In genomic region chr1:43590389-43590788, GRCh38 we compare ENCODE assay signal across 19 cellular contexts. TPM values are rescaled to one million over a fixed set of nuclear protein-coding genes. Genes with fewer than 3 reads are reported as not detected.
DNase-seq lines count a peak whose midpoint lies in the region; ATAC-seq, FAIRE-seq and TF ChIP-seq lines count a peak whose summit lies in the region.
"Had no signal": no experiment of that assay in that cellular context is flagged by ENCODE, and none has a peak within 500 bp of the region (broad histone marks: within the 10 kb centered on the region; RNA-seq: fewer than 3 reads in every experiment).

No MANE protein-coding gene starts in this region.

- H4K20me1 ChIP-seq in K562 (replicated peaks; ENCODE audit: control insufficient read depth, insufficient read depth, low read length): peaks cover 18% of the 10 kb centered on the region

- peak; percentile 13 for TF ChIP-seq CTCF in GM13977 (IDR thresholded peaks at IDR 0.05; ENCODE audit: extremely low read depth, insufficient read depth, missing control alignments)
- peak; percentile 36 to 40 (median 39); a peak in 4 of 6 replicates for TF ChIP-seq CTCF in K562 (IDR thresholded peaks at IDR 0.05 in 2 of 3, conservative IDR thresholded peaks at IDR 0.05 in 1 of 3; ENCODE audit: insufficient read depth in 2 of 3, low read depth in 1 of 3, low read length in 3 of 3)
- TF ChIP-seq CTCF in kidney epithelial cell (IDR thresholded peaks at IDR 0.05; ENCODE audit: insufficient read depth, low read length, poor library complexity, severe bottlenecking): peak; percentile 37

- no peak for FAIRE-seq in K562 (lab: Jason Lieb, UNC)
- FAIRE-seq: endometrium had no signal

- H3K36me3 Mint-ChIP-seq in activated CD4-positive, alpha-beta T cell treated with anti-CD3 and anti-CD28 coated beads, Interleukin-2, amount 10 ng/mL, durations not matched to agents 7 days and 5 days (ENCODE audit: low read depth): no peaks in the 10 kb centered on the region
- H3K36me3 Mint-ChIP-seq: activated naive CD8-positive, alpha-beta T cell; stimulated activated memory B cell treated with anti-CD40 and anti-IgM and Interleukin-4, amounts not matched to agents 10 μg/mL and 1 μg/mL and 100 μg/mL, for 72 hours had no signal

- no TSS peak for BruUV-seq in K562 (replicated peaks; lab: Mats Ljungman, UMichigan)

- H3K4me1 ChIP-seq in K562 (replicated peaks in 1 of 2; ENCODE audit: control insufficient read depth in 2 of 2, insufficient read depth in 2 of 2, low read length in 2 of 2): peaks cover 0 to 12% of the 10 kb centered on the region in 2 experiments; a peak in 1 of 5 replicates
- H3K4me1 ChIP-seq: left ventricle myocardium inferior had no signal

- H3K9me1 ChIP-seq in K562 (ENCODE audit: control insufficient read depth, insufficient read depth, low read length): no peaks in the 10 kb centered on the region

- intact Hi-C loops in K562 (cut with micrococcal nuclease): no loop called here

- H3K4me1 Mint-ChIP-seq in activated CD4-positive, alpha-beta T cell treated with anti-CD3 and anti-CD28 coated beads, Interleukin-2, amount 10 ng/mL, durations not matched to agents 7 days and 5 days: no peaks in the 10 kb centered on the region
- H3K4me1 Mint-ChIP-seq: central memory CD8-positive, alpha-beta T cell; stimulated activated memory B cell treated with anti-CD40 and anti-IgM and Interleukin-4, amounts not matched to agents 10 μg/mL and 1 μg/mL and 100 μg/mL, for 72 hours had no signal

- TF ChIP-seq EP300 in Ishikawa (IDR thresholded peaks at IDR 0.05; ENCODE audit: borderline replicate concordance) (no peak), K562 (IDR thresholded peaks at IDR 0.05; ENCODE audit: low read length) (no peak)

- no peak overlapping the region for H3K4me3 Mint-ChIP-seq in activated CD4-positive, alpha-beta T cell treated with anti-CD3 and anti-CD28 coated beads, Interleukin-2, amount 10 ng/mL, durations not matched to agents 7 days and 5 days
- H3K4me3 Mint-ChIP-seq: activated naive CD8-positive, alpha-beta T cell; central memory CD8-positive, alpha-beta T cell; stimulated activated memory B cell treated with anti-CD40 and anti-IgM and Interleukin-4, amounts not matched to agents 10 μg/mL and 1 μg/mL and 100 μg/mL, for 72 hours had no signal

- POLR2A ChIA-PET in K562 (lab: Yijun Ruan, JAX): no interaction called here
- POLR2A ChIA-PET in activated CD4-positive, alpha-beta T cell treated with anti-CD3 and anti-CD28 coated beads, Interleukin-2, amount 10 ng/mL, durations not matched to agents 7 days and 5 days (lab: Charles Lee): interaction anchor here (0.6 kb wide), 1 partner anchor 766 kb away, joined by 3 read pairs; no protein-coding TSS in a partner anchor

- DNase-seq in GM13977 (ENCODE audit: low spot score) (no peak), K562 (ENCODE audit: extremely low read depth in 1 of 4, low spot score in 3 of 4) (peak in 2 of 4 experiments; percentile 20 to 43), kidney epithelial cell (ENCODE audit: low read depth) (no peak)
- no peak for DNase-seq in stimulated activated CD4-positive, alpha-beta T cell treated with anti-CD3 and anti-CD28 coated beads, Interleukin-15, amount 100 ng/mL, for 24 hours
- DNase-seq in stimulated activated CD4-positive, alpha-beta T cell treated with anti-CD3 and anti-CD28 coated beads, Interleukin-4, amount 100 ng/mL, for 24 hours: no peak
- no peak for DNase-seq in activated CD4-positive, alpha-beta T cell treated with anti-CD3 and anti-CD28 coated beads, Interleukin-2, amount 10 ng/mL, durations not matched to agents 7 days and 5 days
- DNase-seq: activated CD4-positive, CD25-positive, alpha-beta regulatory T cell; activated T-cell treated with anti-CD3 and anti-CD28 coated beads for 4 hours; C1 segment of cervical spinal cord; head of caudate nucleus; left ventricle myocardium inferior; NCI-H2081; SW 1271 had no signal

- no peak for TF ChIP-seq POLR2A in K562 (conservative IDR thresholded peaks at IDR 0.05)

- H3K27me3 ChIP-seq in K562 (ENCODE audit: control insufficient read depth in 2 of 2, insufficient read depth in 2 of 2, low read length in 2 of 2) (peaks cover 19 to 87% of the 10 kb centered on the region in 2 experiments; a peak in 4 of 5 replicates), kidney epithelial cell (ENCODE audit: control insufficient read depth, insufficient read depth, low read length) (no peaks in the 10 kb centered on the region)

- CTCF ChIA-PET in K562 (lab: Yijun Ruan, JAX; ENCODE audit: low intra/inter-chr PET ratio): no interaction called here
- CTCF ChIA-PET in activated CD4-positive, alpha-beta T cell treated with anti-CD3 and anti-CD28 coated beads, Interleukin-2, amount 10 ng/mL, durations not matched to agents 7 days and 5 days (lab: Charles Lee): interaction anchor here (0.6 kb wide), 1 partner anchor 347 kb away, joined by 3 read pairs; no protein-coding TSS in a partner anchor

- ATAC-seq in K562: peak; percentile 59
- ATAC-seq: sciatic nerve had no signal

- in situ Hi-C loops in GM13977 (cut with MboI; ENCODE audit: low pct_unique_long_range_greater_than_20kb, low sequenced_read_pairs, unreplicated experiment): no loop called here
- in situ Hi-C loops in K562 (cut with MboI): no loop called here

- H2AFZ ChIP-seq in K562 (ENCODE audit: low read depth, low read length): no peak overlapping the region

- no peak overlapping the region for H3K4me2 ChIP-seq in K562 (ENCODE audit: insufficient read depth, low read length)

- 0% methylated on average over 1 of the region's 1 CpG for WGBS in K562 (ENCODE audit: insufficient coverage, low coverage, missing lambda C conversion rate)

- no peak overlapping the region for H3K4me3 ChIP-seq in K562
- no peak overlapping the region for H3K4me3 ChIP-seq in kidney epithelial cell (ENCODE audit: low read depth, low read length)
- H3K4me3 ChIP-seq: left ventricle myocardium inferior had no signal

- no peaks in the 10 kb centered on the region for H3K27me3 Mint-ChIP-seq in activated CD4-positive, alpha-beta T cell treated with anti-CD3 and anti-CD28 coated beads, Interleukin-2, amount 10 ng/mL, durations not matched to agents 7 days and 5 days
- H3K27me3 Mint-ChIP-seq: activated naive CD8-positive, alpha-beta T cell; central memory CD8-positive, alpha-beta T cell had no signal

- no peaks in the 10 kb centered on the region for H3K9me3 Mint-ChIP-seq in activated CD4-positive, alpha-beta T cell treated with anti-CD3 and anti-CD28 coated beads, Interleukin-2, amount 10 ng/mL, durations not matched to agents 7 days and 5 days
- H3K9me3 Mint-ChIP-seq: central memory CD8-positive, alpha-beta T cell; stimulated activated memory B cell treated with anti-CD40 and anti-IgM and Interleukin-4, amounts not matched to agents 10 μg/mL and 1 μg/mL and 100 μg/mL, for 72 hours had no signal

- no peak overlapping the region for H3K27ac Mint-ChIP-seq in activated CD4-positive, alpha-beta T cell treated with anti-CD3 and anti-CD28 coated beads, Interleukin-2, amount 10 ng/mL, durations not matched to agents 7 days and 5 days
- H3K27ac Mint-ChIP-seq: activated naive CD8-positive, alpha-beta T cell; stimulated activated memory B cell treated with anti-CD40 and anti-IgM and Interleukin-4, amounts not matched to agents 10 μg/mL and 1 μg/mL and 100 μg/mL, for 72 hours had no signal

- no peak overlapping the region for H3K9ac ChIP-seq in K562 (ENCODE audit: insufficient read depth in 1 of 2, low read depth in 2 of 2, low read length in 2 of 2)

- H3K27ac ChIP-seq in K562 (ENCODE audit: extremely low read depth, low read depth, low read length): no peak overlapping the region
- H3K27ac ChIP-seq: left ventricle myocardium inferior had no signal

- TF ChIP-seq RAD21 in Ishikawa (IDR thresholded peaks at IDR 0.05; ENCODE audit: low read depth) (peak; percentile 31; the same call in 1 of the 2 replicates), K562 (CRISPR knock-in tag; conservative IDR thresholded peaks at IDR 0.05 in 1 of 2, IDR thresholded peaks at IDR 0.05 in 1 of 2) (peak in 1 of 2 experiments; percentile 11; a peak in 1 of 4 replicates)

- H3K79me2 ChIP-seq in K562 (ENCODE audit: control insufficient read depth, insufficient read depth, low read length): no peaks in the 10 kb centered on the region

- no peaks in the 10 kb centered on the region for H3K9me3 ChIP-seq in K562 (replicated peaks; ENCODE audit: control insufficient read depth, insufficient read depth, low read depth, low read length)
- H3K9me3 ChIP-seq: left ventricle myocardium inferior had no signal

- H3K36me3 ChIP-seq in K562 (ENCODE audit: control insufficient read depth, insufficient read depth, low read length): no peaks in the 10 kb centered on the region
- peaks cover 6% of the 10 kb centered on the region for H3K36me3 ChIP-seq in kidney epithelial cell (ENCODE audit: control insufficient read depth, insufficient read depth, low read length)
- H3K36me3 ChIP-seq: left ventricle myocardium inferior had no signal

RNA-seq across cellular contexts. Expression of gene KDM4A, which starts 59.6 kb away (rescaled TPM):
- 118 and 126 TPM in 2 replicates for total RNA-seq in K562 (2011; cell fraction: chromatin; rRNA removed; ENCODE audit: low replicate concordance)
- total RNA-seq in K562 (2011; cell fraction: nucleolus; rRNA removed): 43.2 and 43.6 TPM in 2 replicates
- 47.6 and 48.7 TPM in 2 replicates for total RNA-seq in K562 (2011; cell fraction: nucleoplasm; rRNA removed)
- total RNA-seq in K562 (2014; rRNA removed) (15.6 and 16.0 TPM in 2 replicates), K562 (2014; rRNA removed; fragmentation: Illumina TruSeq; extraction: Trizol) (17.6 and 21.2 TPM in 2 replicates), K562 (2015; rRNA removed; fragmentation: Illumina TruSeq; extraction: Trizol) (13.1 and 14.3 TPM in 2 replicates), K562 (2021) (27.3 and 33.6 TPM in 2 replicates), kidney epithelial cell (42.9 and 48.4 TPM in 2 replicates)
- polyA plus RNA-seq in K562 (2011; rRNA removed) (12.5 and 20.8 TPM in 2 replicates), K562 (2014; fragmentation: Illumina TruSeq; extraction: Trizol) (24.9 and 26.4 TPM in 2 replicates), K562 (2014; fragmentation: Nextera tagmentation; extraction: Ambion mirVana) (10 to 100 TPM in 1 of 2 experiments, 1 to 10 TPM in 1; 3.6 to 12.1 TPM), K562 (2014; rRNA removed) (13.5 and 14.2 TPM in 2 replicates)
- 5.4 and 12.3 TPM in 2 replicates for polyA plus RNA-seq in K562 (2011; cell fraction: cytosol; rRNA removed)
- 18.6 and 24.1 TPM in 2 replicates for polyA plus RNA-seq in K562 (2011; cell fraction: nucleus; rRNA removed)
- 17.2 and 34.3 TPM in 2 replicates for polyA plus RNA-seq in K562 (2012)
- 26.9 and 40.0 TPM in 2 replicates for polyA minus RNA-seq in K562 (2011; rRNA and poly(A)+ RNA removed)
- 11.4 and 12.3 TPM in 2 replicates for polyA minus RNA-seq in K562 (2011; cell fraction: cytosol; rRNA and poly(A)+ RNA removed)
- polyA minus RNA-seq in K562 (2011; cell fraction: nucleus; rRNA and poly(A)+ RNA removed): 8.6 and 19.7 TPM in 2 replicates
- total RNA-seq in activated CD4-positive, alpha-beta T cell treated with anti-CD3 and anti-CD28 coated beads, Interleukin-2, amount 10 ng/mL, durations not matched to agents 7 days and 5 days: 10 to 100 TPM; 38.6 to 41.9 TPM

RNA-seq across cellular contexts. Expression of gene PTPRF, which starts 59.7 kb away (rescaled TPM):
- 17.5 and 46.4 TPM in 2 replicates for total RNA-seq in K562 (2011; cell fraction: chromatin; rRNA removed; ENCODE audit: low replicate concordance)
- 18.8 and 22.8 TPM in 2 replicates for total RNA-seq in K562 (2011; cell fraction: nucleolus; rRNA removed)
- total RNA-seq in K562 (2011; cell fraction: nucleoplasm; rRNA removed): 14.9 and 27.1 TPM in 2 replicates
- total RNA-seq in K562 (2014; rRNA removed) (1.1 and 1.5 TPM in 2 replicates), K562 (2014; rRNA removed; fragmentation: Illumina TruSeq; extraction: Trizol) (0.41 and 1.1 TPM in 2 replicates), K562 (2015; rRNA removed; fragmentation: Illumina TruSeq; extraction: Trizol) (0.08 and 0.51 TPM in 2 replicates), K562 (2021) (3.3 and 4.2 TPM in 2 replicates), kidney epithelial cell (297 and 346 TPM in 2 replicates)
- polyA plus RNA-seq in K562 (2011; rRNA removed) (4.3 and 12.0 TPM in 2 replicates), K562 (2014; fragmentation: Illumina TruSeq; extraction: Trizol) (1.1 and 1.4 TPM in 2 replicates), K562 (2014; fragmentation: Nextera tagmentation; extraction: Ambion mirVana) (under 1 TPM; 0.13 to 0.20 TPM), K562 (2014; rRNA removed) (0.90 and 1.2 TPM in 2 replicates)
- 5.1 and 6.0 TPM in 2 replicates for polyA plus RNA-seq in K562 (2011; cell fraction: cytosol; rRNA removed)
- polyA plus RNA-seq in K562 (2011; cell fraction: nucleus; rRNA removed): 13.9 and 24.1 TPM in 2 replicates
- 0.86 and 1.5 TPM in 2 replicates for polyA plus RNA-seq in K562 (2012)
- polyA minus RNA-seq in K562 (2011; rRNA and poly(A)+ RNA removed): 8.6 and 12.7 TPM in 2 replicates
- polyA minus RNA-seq in K562 (2011; cell fraction: cytosol; rRNA and poly(A)+ RNA removed): 5.7 and 22.0 TPM in 2 replicates
- polyA minus RNA-seq in K562 (2011; cell fraction: nucleus; rRNA and poly(A)+ RNA removed): 5.0 and 8.4 TPM in 2 replicates
- total RNA-seq in activated CD4-positive, alpha-beta T cell treated with anti-CD3 and anti-CD28 coated beads, Interleukin-2, amount 10 ng/mL, durations not matched to agents 7 days and 5 days: under 1 TPM; 0.37 to 0.42 TPM
